In the genomic region with DNA sequence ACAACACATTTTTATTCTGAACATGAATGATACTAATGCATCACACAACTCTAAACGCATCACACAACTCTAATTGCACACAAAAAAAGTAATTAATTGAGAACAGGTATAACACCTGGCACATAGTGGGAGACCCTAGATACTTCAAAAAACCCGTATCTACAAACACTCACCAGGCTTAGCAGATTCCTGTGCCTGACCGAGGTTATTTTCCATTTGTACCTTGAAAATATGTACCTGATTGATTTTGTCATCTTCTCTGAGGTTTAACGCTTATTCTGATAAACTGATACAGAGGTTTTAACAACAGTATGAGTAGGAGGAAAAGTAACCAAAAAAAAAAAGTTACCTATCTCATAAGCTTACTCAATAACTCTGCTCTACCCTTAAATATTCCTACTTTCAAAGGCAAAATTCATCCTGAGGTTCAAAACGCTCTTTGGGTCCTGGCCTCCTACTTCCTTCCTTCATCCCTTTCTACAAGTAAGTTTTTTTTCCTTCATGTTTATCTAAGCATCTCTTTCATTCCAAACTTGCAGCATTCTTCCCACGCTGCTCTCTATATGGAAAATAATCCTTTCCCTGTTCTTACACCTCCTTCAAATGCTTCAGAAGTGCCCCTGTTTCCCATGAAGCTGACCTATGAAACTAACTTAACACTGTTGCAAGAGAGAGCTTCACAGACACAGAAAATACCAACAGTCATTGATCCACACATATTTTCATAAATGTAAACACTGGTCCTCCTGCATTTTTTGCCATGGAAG, we compare ENCODE assay signal across 16 cellular contexts.
DNase-seq lines count a peak whose midpoint lies in the region; ATAC-seq and TF ChIP-seq lines count a peak whose summit lies in the region.
"Had no signal": no experiment of that assay in that cellular context is flagged by ENCODE, and none has a peak within 500 bp of the region (broad histone marks: within the 10 kb centered on the region; RNA-seq: fewer than 3 reads in every experiment).

No MANE protein-coding gene starts in this region.

- H3K9me3 ChIP-seq in CD4-positive, alpha-beta memory T cell (ENCODE audit: control insufficient read depth in 1 of 2, low read length in 2 of 2): no peaks in the 10 kb centered on the region
- H3K9me3 ChIP-seq: SJCRH30 had no signal

- H3K27me3 Mint-ChIP-seq in CD4-positive, alpha-beta memory T cell: no peaks in the 10 kb centered on the region
- no peaks in the 10 kb centered on the region for H3K27me3 Mint-ChIP-seq in GM23338 (ENCODE audit: insufficient read depth, low read depth, poor library complexity)
- no peaks in the 10 kb centered on the region for H3K27me3 Mint-ChIP-seq in activated naive CD8-positive, alpha-beta T cell treated with anti-CD3 and anti-CD28 coated beads for 36 hours
- H3K27me3 Mint-ChIP-seq in natural killer cell (ENCODE audit: low read depth in 2 of 2): no peaks in the 10 kb centered on the region

- H3K27me3 ChIP-seq in CD4-positive, alpha-beta memory T cell (ENCODE audit: insufficient read depth, low read length): no peaks in the 10 kb centered on the region
- H3K27me3 ChIP-seq in GM23338 (ENCODE audit: insufficient read depth): no peaks in the 10 kb centered on the region
- no peaks in the 10 kb centered on the region for H3K27me3 ChIP-seq in dorsolateral prefrontal cortex
- H3K27me3 ChIP-seq: SJCRH30 had no signal

- intact Hi-C loops in CD4-positive, alpha-beta memory T cell (cut with micrococcal nuclease): loop anchor here (1.0 to 10.0 kb wide), 2 partner anchors 10 to 221 kb away; no protein-coding TSS in a partner anchor
- intact Hi-C loops in natural killer cell (cut with micrococcal nuclease) (no loop called here), left cardiac atrium (cut with DNase I) (loop anchor here in 1 of 2 donors (10.0 kb wide), 1 partner anchor 219 kb away; no protein-coding TSS in a partner anchor), dorsolateral prefrontal cortex (cut with DNase I) (no loop called here)

- peak in 2 of 5 donors; percentile 10 to 16 for DNase-seq in CD4-positive, alpha-beta memory T cell
- DNase-seq in GM23338 (ENCODE audit: low spot score): no peak
- DNase-seq in activated naive CD8-positive, alpha-beta T cell treated with anti-CD3 and anti-CD28 coated beads for 36 hours: no peak
- no peak for DNase-seq in natural killer cell
- DNase-seq in left cardiac atrium: no peak
- no peak for DNase-seq in DMS79 (lab: John Stamatoyannopoulos, UW)
- no peak for DNase-seq in dorsolateral prefrontal cortex
- DNase-seq: effector CD8-positive, alpha-beta T cell; glutamatergic neuron; NCI-H1092; NCI-H526; occipital lobe; SJCRH30; stimulated activated CD8-positive, alpha-beta memory T cell treated with anti-CD3 and anti-CD28 coated beads, Interleukin-4, amount 100 ng/mL, for 48 hours had no signal

- H3K79me2 ChIP-seq in GM23338 (replicated peaks; ENCODE audit: insufficient read depth): peaks cover 84% of the 10 kb centered on the region

- peaks cover 96 to 100% of the 10 kb centered on the region in 2 donors for H3K36me3 Mint-ChIP-seq in CD4-positive, alpha-beta memory T cell
- H3K36me3 Mint-ChIP-seq in GM23338 (ENCODE audit: low read depth): no peaks in the 10 kb centered on the region
- H3K36me3 Mint-ChIP-seq in activated naive CD8-positive, alpha-beta T cell treated with anti-CD3 and anti-CD28 coated beads for 36 hours: peaks cover 92% of the 10 kb centered on the region
- H3K36me3 Mint-ChIP-seq in natural killer cell: peaks cover 34% of the 10 kb centered on the region

- peaks cover 11% of the 10 kb centered on the region for H4K20me1 ChIP-seq in GM23338 (replicated peaks; ENCODE audit: insufficient read depth)

- peak overlapping the region; percentile 50; the same call in 1 of the 2 replicates for H3K4me2 ChIP-seq in GM23338

- ATAC-seq in GM23338 (no peak), natural killer cell (no peak), left cardiac atrium (no peak), HG02763 (IDR thresholded peaks at IDR 0.05; ENCODE audit: unreplicated experiment) (no peak)

- H3K36me3 ChIP-seq in CD4-positive, alpha-beta memory T cell (ENCODE audit: insufficient read depth, low read length): peaks cover 55% of the 10 kb centered on the region
- H3K36me3 ChIP-seq in GM23338 (ENCODE audit: insufficient read depth): no peaks in the 10 kb centered on the region

- H3K27ac Mint-ChIP-seq in CD4-positive, alpha-beta memory T cell: peak overlapping the region; percentile 89 to 99 (median 97)
- no peak overlapping the region; the same call in 1 of the 2 replicates for H3K27ac Mint-ChIP-seq in GM23338
- peak overlapping the region; percentile 99 for H3K27ac Mint-ChIP-seq in activated naive CD8-positive, alpha-beta T cell treated with anti-CD3 and anti-CD28 coated beads for 36 hours
- peak overlapping the region; percentile 98 to 99 for H3K27ac Mint-ChIP-seq in natural killer cell

- POLR2A ChIA-PET in CD4-positive, alpha-beta memory T cell (lab: Charles Lee; ENCODE audit: partially characterized antibody): interaction anchor here (0.8 to 34.5 kb wide), 11 partner anchors 4 to 219 kb away, joined by 3 to 1488 read pairs (median 888); no protein-coding TSS in a partner anchor

- H3K9me2 ChIP-seq in GM23338 (ENCODE audit: insufficient read depth): no peaks in the 10 kb centered on the region

- peak overlapping the region; percentile 54 to 92 for H3K4me3 ChIP-seq in CD4-positive, alpha-beta memory T cell (ENCODE audit: low read length in 2 of 2)
- H3K4me3 ChIP-seq in GM23338: no peak overlapping the region
- H3K4me3 ChIP-seq in dorsolateral prefrontal cortex: no peak overlapping the region
- H3K4me3 ChIP-seq: SJCRH30 had no signal

- peaks cover 59% of the 10 kb centered on the region for H3K4me1 ChIP-seq in CD4-positive, alpha-beta memory T cell (ENCODE audit: insufficient read depth, low read length)
- peaks cover 46% of the 10 kb centered on the region for H3K4me1 ChIP-seq in GM23338 (ENCODE audit: insufficient read depth)

- peak overlapping the region; percentile 89 for H3K27ac ChIP-seq in CD4-positive, alpha-beta memory T cell (ENCODE audit: low read depth, low read length)
- H3K27ac ChIP-seq in GM23338 (ENCODE audit: low read depth) (no peak overlapping the region), dorsolateral prefrontal cortex (peak overlapping the region in 1 of 59 donors; percentile 23)
- H3K27ac ChIP-seq: C4-2B, SJCRH30 had no signal

- no peak overlapping the region for H2AFZ ChIP-seq in GM23338

- H3K4me3 Mint-ChIP-seq in CD4-positive, alpha-beta memory T cell: peak overlapping the region; percentile 92 to 100 (median 97)
- H3K4me3 Mint-ChIP-seq in GM23338 (no peak overlapping the region), natural killer cell (peak overlapping the region; percentile 98)
- peak overlapping the region; percentile 97 for H3K4me3 Mint-ChIP-seq in activated naive CD8-positive, alpha-beta T cell treated with anti-CD3 and anti-CD28 coated beads for 36 hours

- no peaks in the 10 kb centered on the region for H3F3A ChIP-seq in GM23338 (replicated peaks; ENCODE audit: low read depth)

- peaks cover 49 to 94% (median 68%) of the 10 kb centered on the region in 4 donors for H3K4me1 Mint-ChIP-seq in CD4-positive, alpha-beta memory T cell
- H3K4me1 Mint-ChIP-seq in GM23338: peaks cover 36% of the 10 kb centered on the region
- H3K4me1 Mint-ChIP-seq in activated naive CD8-positive, alpha-beta T cell treated with anti-CD3 and anti-CD28 coated beads for 36 hours: peaks cover 84% of the 10 kb centered on the region
- H3K4me1 Mint-ChIP-seq in natural killer cell: peaks cover 100% of the 10 kb centered on the region in 2 donors

- H3K9me3 Mint-ChIP-seq in CD4-positive, alpha-beta memory T cell: peaks cover 0 to 3% (median 0%) of the 10 kb centered on the region in 8 donors
- no peaks in the 10 kb centered on the region for H3K9me3 Mint-ChIP-seq in GM23338
- H3K9me3 Mint-ChIP-seq in activated naive CD8-positive, alpha-beta T cell treated with anti-CD3 and anti-CD28 coated beads for 36 hours: no peaks in the 10 kb centered on the region
- no peaks in the 10 kb centered on the region for H3K9me3 Mint-ChIP-seq in natural killer cell

- CTCF ChIA-PET in CD4-positive, alpha-beta memory T cell (lab: Charles Lee; ENCODE audit: partially characterized antibody): interaction anchor here (0.7 to 7.9 kb wide), 6 partner anchors 8 to 224 kb away, joined by 3 to 44 read pairs (median 4); no protein-coding TSS in a partner anchor

- TF ChIP-seq CTCF in GM23338 (conservative IDR thresholded peaks at IDR 0.05; ENCODE audit: low read depth in 2 of 2) (no peak), natural killer cell (IDR thresholded peaks at IDR 0.05) (no peak), dorsolateral prefrontal cortex (IDR thresholded peaks at IDR 0.05 in 54 of 56, conservative IDR thresholded peaks at IDR 0.05 in 2 of 56; ENCODE audit: low read depth in 1 of 56, partially characterized antibody in 56 of 56) (no peak)

TF ChIP-seq in GM23338, 12 proteins besides CTCF, POLR2A, EP300 and RAD21 (continues in another document):
- TF ChIP-seq EZH2 (IDR thresholded peaks at IDR 0.05; ENCODE audit: low read depth, unreplicated experiment) (no peak), EZH2phosphoT487 (IDR thresholded peaks at IDR 0.05; ENCODE audit: unreplicated experiment) (no peak), NANOG (IDR thresholded peaks at IDR 0.05; ENCODE audit: borderline replicate concordance) (no peak), ZNF114 (CRISPR knock-in tag; IDR thresholded peaks at IDR 0.05) (no peak), POLR2AphosphoS5 (IDR thresholded peaks at IDR 0.05; ENCODE audit: low read depth) (no peak), ZNF331 (CRISPR knock-in tag; IDR thresholded peaks at IDR 0.05; ENCODE audit: low read depth) (no peak)
- TF ChIP-seq, protein P1, sequence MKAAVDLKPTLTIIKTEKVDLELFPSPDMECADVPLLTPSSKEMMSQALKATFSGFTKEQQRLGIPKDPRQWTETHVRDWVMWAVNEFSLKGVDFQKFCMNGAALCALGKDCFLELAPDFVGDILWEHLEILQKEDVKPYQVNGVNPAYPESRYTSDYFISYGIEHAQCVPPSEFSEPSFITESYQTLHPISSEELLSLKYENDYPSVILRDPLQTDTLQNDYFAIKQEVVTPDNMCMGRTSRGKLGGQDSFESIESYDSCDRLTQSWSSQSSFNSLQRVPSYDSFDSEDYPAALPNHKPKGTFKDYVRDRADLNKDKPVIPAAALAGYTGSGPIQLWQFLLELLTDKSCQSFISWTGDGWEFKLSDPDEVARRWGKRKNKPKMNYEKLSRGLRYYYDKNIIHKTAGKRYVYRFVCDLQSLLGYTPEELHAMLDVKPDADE (IDR thresholded peaks at IDR 0.05): no peak

Comparison
In these comparisons a context has a peak if more than half of its experiments do, and no peak if none do; other contexts are left out.
1. H3K4me3 ChIP-seq: peak in CD4-positive, alpha-beta memory T cell (2 of 2); none in GM23338 (single experiment) and dorsolateral prefrontal cortex (0 of 59).